In genomic region chr22:39472570-39473556, GRCh38 we compare ENCODE assay signal across 10 cellular contexts. TPM values are rescaled to one million over a fixed set of nuclear protein-coding genes. Genes with fewer than 3 reads are reported as not detected.
A peak's percentile ranks its signal among the peaks of the same experiment; 100 is the strongest.
DNase-seq lines count a peak whose midpoint lies in the region; ATAC-seq, FAIRE-seq and TF ChIP-seq lines count a peak whose summit lies in the region.
"Had no signal": no experiment of that assay in that cellular context is flagged by ENCODE, and none has a peak within 500 bp of the region (broad histone marks: within the 10 kb centered on the region; RNA-seq: fewer than 3 reads in every experiment).

No MANE protein-coding gene starts in this region.

- H3K9me3 ChIP-seq in esophagus (ENCODE audit: control insufficient read depth in 2 of 2, insufficient read depth in 1 of 2, low read depth in 1 of 2, low read length in 1 of 2) (no peaks in the 10 kb centered on the region), gastrocnemius medialis (no peaks in the 10 kb centered on the region), ovary (no peaks in the 10 kb centered on the region)
- H3K9me3 ChIP-seq: thyroid gland had no signal

- in situ Hi-C loops in gastrocnemius medialis (cut with MboI; ENCODE audit: low sequenced_read_pairs in 4 of 4): no loop called here

- peak overlapping the region; percentile 55 to 75 for H3K27ac ChIP-seq in esophagus (ENCODE audit: low read depth in 2 of 2, low read length in 1 of 2)
- peak overlapping the region in 3 of 4 donors; percentile 63 to 72 (median 70) for H3K27ac ChIP-seq in gastrocnemius medialis
- no peak overlapping the region for H3K27ac ChIP-seq in ovary

- TF ChIP-seq CTCF in gastrocnemius medialis (IDR thresholded peaks at IDR 0.05 in 4 of 5, conservative IDR thresholded peaks at IDR 0.05 in 1 of 5) (no peak), ovary (IDR thresholded peaks at IDR 0.05) (no peak)

- H3K4me3 ChIP-seq in esophagus (ENCODE audit: low read depth in 1 of 2, low read length in 2 of 2): no peak overlapping the region
- no peak overlapping the region for H3K4me3 ChIP-seq in gastrocnemius medialis
- no peak overlapping the region for H3K4me3 ChIP-seq in ovary
- H3K4me3 ChIP-seq: thyroid gland had no signal

- H3K36me3 ChIP-seq in esophagus (ENCODE audit: control insufficient read depth in 2 of 2, insufficient read depth in 2 of 2, low read length in 1 of 2) (no peaks in the 10 kb centered on the region), gastrocnemius medialis (no peaks in the 10 kb centered on the region), ovary (no peaks in the 10 kb centered on the region)
- H3K36me3 ChIP-seq: thyroid gland had no signal

- 66 to 74% methylated on average over 19 of the region's 19 CpGs for WGBS in esophagus, 2 donors
- WGBS in ovary, 3 donors: 64 to 69% (median 66%) methylated on average over 19 of the region's 19 CpGs

- FAIRE-seq in GM12892 (lab: Jason Lieb, UNC): peak; percentile 67

- TF ChIP-seq POLR2A in GM12892 (IDR thresholded peaks at IDR 0.05; ENCODE audit: low read depth, low read length) (0 out of 2 replicates have a peak, but pooled peaks have one; percentile 4), gastrocnemius medialis (IDR thresholded peaks at IDR 0.05) (no peak), ovary (IDR thresholded peaks at IDR 0.05) (no peak)

- intact Hi-C loops in gastrocnemius medialis (cut with DNase I; ENCODE audit: low total_unique reads): no loop called here
- intact Hi-C loops in ovary (cut with DNase I): no loop called here

- no peak for TF ChIP-seq EP300 in ovary (IDR thresholded peaks at IDR 0.05)

- ATAC-seq in gastrocnemius medialis (no peak), HG02798 (IDR thresholded peaks at IDR 0.05; ENCODE audit: poor library complexity, unreplicated experiment) (no peak), GM21529 (IDR thresholded peaks at IDR 0.05; ENCODE audit: unreplicated experiment) (no peak)

- no peak for DNase-seq in GM12892 (ENCODE audit: insufficient read length)
- peak; percentile 84 for DNase-seq in NCI-H226
- DNase-seq in gastrocnemius medialis: no peak
- DNase-seq in NCI-H1048 (lab: John Stamatoyannopoulos, UW): no peak
- no peak for DNase-seq in ovary
- DNase-seq: NCI-H526 treated with DMSO at 0.1 percent for 48 hours had no signal

- H3K27me3 ChIP-seq in esophagus (ENCODE audit: control insufficient read depth in 1 of 2, insufficient read depth in 2 of 2, low read length in 2 of 2) (no peaks in the 10 kb centered on the region), gastrocnemius medialis (no peaks in the 10 kb centered on the region), ovary (no peaks in the 10 kb centered on the region)
- H3K27me3 ChIP-seq: thyroid gland had no signal

- H3K4me1 ChIP-seq in esophagus (ENCODE audit: control insufficient read depth in 2 of 2, insufficient read depth in 2 of 2, low read length in 1 of 2) (peaks cover 5 to 21% of the 10 kb centered on the region in 2 donors), gastrocnemius medialis (peaks cover 8 to 15% of the 10 kb centered on the region in 2 donors), ovary (ENCODE audit: insufficient read depth) (peaks cover 13% of the 10 kb centered on the region)

RNA-seq across cellular contexts. Expression of gene MGAT3, which starts 16.1 kb away (rescaled TPM):
- polyA plus RNA-seq in GM12892 (2012; ENCODE audit: missing spikeins): 16.6 TPM
- polyA plus RNA-seq in esophagus (under 1 TPM; 0.28 to 0.36 TPM), ovary (1 to 10 TPM; 2.1 to 2.3 TPM)
- total RNA-seq in gastrocnemius medialis (1 to 10 TPM in 1 of 4 donors, under 1 TPM in 3; 0.55 to 1.0 (median 0.59) TPM), ovary (1 to 10 TPM in 5 of 7 donors, under 1 TPM in 2; 0.91 to 5.9 (median 1.1) TPM)

RNA-seq across cellular contexts. Expression of gene MIEF1, which starts 29.2 kb away (rescaled TPM):
- polyA plus RNA-seq in GM12892 (2012; ENCODE audit: missing spikeins): 15.2 TPM
- 1 to 10 TPM; 4.2 to 9.0 TPM for polyA plus RNA-seq in esophagus
- 10 to 100 TPM; 11.4 to 25.4 (median 12.9) TPM for total RNA-seq in gastrocnemius medialis
- 10 to 100 TPM; 13.1 to 23.9 (median 19.9) TPM for total RNA-seq in ovary
- 10 to 100 TPM; 11.4 to 19.2 TPM for polyA plus RNA-seq in ovary

RNA-seq across cellular contexts. Expression of gene ATF4, which starts 47.5 kb away (rescaled TPM):
- polyA plus RNA-seq in GM12892 (2012; ENCODE audit: missing spikeins): 330 TPM
- polyA plus RNA-seq in esophagus (100 to 1,000 TPM; 432 to 522 TPM), ovary (100 to 1,000 TPM; 393 to 398 TPM)
- total RNA-seq in gastrocnemius medialis (100 to 1,000 TPM; 480 to 666 (median 533) TPM), ovary (100 to 1,000 TPM; 212 to 611 (median 246) TPM)

RNA-seq across cellular contexts. Expression of gene RPS19BP1, which starts 59.7 kb away (rescaled TPM):
- 46.3 TPM for polyA plus RNA-seq in GM12892 (2012; ENCODE audit: missing spikeins)
- polyA plus RNA-seq in esophagus (100 to 1,000 TPM in 1 of 2 donors, 10 to 100 TPM in 1; 94.0 to 116 TPM), ovary (100 to 1,000 TPM in 1 of 2 donors, 1 to 10 TPM in 1; 9.1 to 130 TPM)
- total RNA-seq in gastrocnemius medialis (100 to 1,000 TPM in 2 of 4 donors, 10 to 100 TPM in 2; 72.2 to 128 (median 104) TPM), ovary (100 to 1,000 TPM in 1 of 7 donors, 10 to 100 TPM in 6; 41.9 to 117 (median 44.2) TPM)

Comparison
In these comparisons a context has a peak if more than half of its experiments do, and no peak if none do; other contexts are left out.
1. H3K27ac ChIP-seq: peak in esophagus (2 of 2) and gastrocnemius medialis (3 of 4); none in ovary (0 of 2).